8 cellular contexts compared by ENCODE assay signal in genomic region chr1:10430216-10431064, GRCh38. TPM values are rescaled to one million over a fixed set of nuclear protein-coding genes. Genes with fewer than 3 reads are reported as not detected.
DNase-seq lines count a peak whose midpoint lies in the region; ATAC-seq and TF ChIP-seq lines count a peak whose summit lies in the region.

CENPS (plus strand) TSS chr1:10430433; CDS start chr1:10430518, 85 bp downstream.

- peak within 1 kb of the TSS; percentile 90 for H3K4me3 ChIP-seq in GM12875 (ENCODE audit: low read depth, low read length)
- peak within 1 kb of the TSS; percentile 15 to 70 (median 68) for H3K4me3 ChIP-seq in adrenal gland
- H3K4me3 ChIP-seq in upper lobe of right lung = peak within 1 kb of the TSS; percentile 92

- H3K4me1 ChIP-seq in adrenal gland (replicated peaks in 1 of 2) (peaks cover 9 to 20% of the 10 kb centered on the region in 2 donors), upper lobe of right lung (peaks cover 15% of the 10 kb centered on the region)

- DNase-seq in NCI-H1105 treated with DMSO at 0.1 percent for 48 hours (lab: John Stamatoyannopoulos, UW) (peak; percentile 85), T-helper 1 cell (peak; percentile 79 to 91 (median 84)), adrenal gland (peak; percentile 83 to 95 (median 90)), left cardiac atrium (peak; percentile 96), progenitor cell of endocrine pancreas (ENCODE audit: low spot score, unreplicated experiment) (peak; percentile 85), upper lobe of right lung (peak; percentile 96)

- 0% methylated on average over 8 to 94 of the region's 94 CpGs for WGBS in adrenal gland, 4 donors

- intact Hi-C loops in adrenal gland (cut with DNase I) (loop anchor here (5.0 kb wide), 1 partner anchor 62 kb away; no protein-coding TSS in a partner anchor), left cardiac atrium (cut with DNase I) (loop anchor here in 1 of 2 donors (2.0 kb wide), 1 partner anchor 64 kb away; no protein-coding TSS in a partner anchor), upper lobe of right lung (cut with DNase I) (loop anchor here (10.0 kb wide), 1 partner anchor 64 kb away; no protein-coding TSS in a partner anchor)

- TF ChIP-seq CTCF in GM12875 (IDR thresholded peaks at IDR 0.05; ENCODE audit: borderline replicate concordance, insufficient read depth, low read depth, low read length) (peak; percentile 99), adrenal gland (IDR thresholded peaks at IDR 0.05) (peak; percentile 75 to 99 (median 94)), progenitor cell of endocrine pancreas (IDR thresholded peaks at IDR 0.05; ENCODE audit: unreplicated experiment) (peak; percentile 96), upper lobe of right lung (IDR thresholded peaks at IDR 0.05) (peak; percentile 95)

- ATAC-seq in HG02678 (IDR thresholded peaks at IDR 0.05; ENCODE audit: unreplicated experiment) = peak; percentile 84
- peak; percentile 98 for ATAC-seq in left cardiac atrium
- peak; percentile 95 for ATAC-seq in upper lobe of right lung

- H3K4me3 Mint-ChIP-seq in progenitor cell of endocrine pancreas (ENCODE audit: low read depth) = peak within 1 kb of the TSS; percentile 81

- TF ChIP-seq POLR2A in adrenal gland (IDR thresholded peaks at IDR 0.05) = no peak

- H3K36me3 Mint-ChIP-seq in progenitor cell of endocrine pancreas (ENCODE audit: insufficient read depth) = peaks cover 2% of the 10 kb centered on the region

- H3K9me3 Mint-ChIP-seq in progenitor cell of endocrine pancreas (ENCODE audit: low read depth) = no peaks in the 10 kb centered on the region

- H3K36me3 ChIP-seq in adrenal gland (replicated peaks in 1 of 2) = no peaks in the 10 kb centered on the region
- H3K36me3 ChIP-seq in upper lobe of right lung = no peaks in the 10 kb centered on the region

- no peaks in the 10 kb centered on the region for H3K9me3 ChIP-seq in adrenal gland (replicated peaks in 1 of 3)
- no peaks in the 10 kb centered on the region for H3K9me3 ChIP-seq in upper lobe of right lung

- peak within 1 kb of the TSS; percentile 95 for H3K27ac Mint-ChIP-seq in progenitor cell of endocrine pancreas

- H3K27ac ChIP-seq in adrenal gland (peak within 1 kb of the TSS in 2 of 5 donors; percentile 39 to 79), upper lobe of right lung (peak within 1 kb of the TSS; percentile 77)

- no peaks in the 10 kb centered on the region for H3K27me3 ChIP-seq in adrenal gland
- no peaks in the 10 kb centered on the region for H3K27me3 ChIP-seq in upper lobe of right lung

- peaks cover 22% of the 10 kb centered on the region for H3K4me1 Mint-ChIP-seq in progenitor cell of endocrine pancreas (ENCODE audit: low read depth)

- H3K27me3 Mint-ChIP-seq in progenitor cell of endocrine pancreas = no peaks in the 10 kb centered on the region

RNA-seq across cellular contexts. Expression of gene CENPS, which starts in this region (rescaled TPM):
- total RNA-seq in adrenal gland = 10 to 100 TPM in 7 of 8 donors, 1 to 10 TPM in 1; 10.0 to 32.9 (median 16.0) TPM
- polyA plus RNA-seq in adrenal gland = 10 to 100 TPM; 19.6 to 25.4 (median 24.5) TPM
- 1 to 10 TPM; 4.1 to 5.0 TPM for total RNA-seq in left cardiac atrium
- total RNA-seq in progenitor cell of endocrine pancreas = 22.2 and 22.5 TPM in 2 replicates
- total RNA-seq in upper lobe of right lung = 10.2 TPM
